In genomic region chr1:154405762-154406571, GRCh38 we compare ENCODE assay signal across 8 cellular contexts. TPM values are rescaled to one million over a fixed set of nuclear protein-coding genes. Genes with fewer than 3 reads are reported as not detected.
DNase-seq lines count a peak whose midpoint lies in the region; ATAC-seq and TF ChIP-seq lines count a peak whose summit lies in the region.

No MANE protein-coding gene starts in this region.

- DNase-seq in NCI-H226: peak; percentile 45
- peak; percentile 81 for DNase-seq in activated CD8-positive, alpha-beta memory T cell treated with anti-CD3 and anti-CD28 coated beads, Interleukin-2, amount 50 U/mL, for 48 hours
- DNase-seq in esophagus squamous epithelium (lab: John Stamatoyannopoulos, UW): no peak
- peak; percentile 25 for DNase-seq in naive B cell

- H3K9me3 ChIP-seq in BLaER1 treated with 17β-estradiol and CSF1 and Interleukin-3, amounts not matched to agents 10 nM and 100 nM (replicated peaks in 1 of 11): no peaks in the 10 kb centered on the region
- H3K9me3 ChIP-seq in esophagus squamous epithelium: no peaks in the 10 kb centered on the region
- no peaks in the 10 kb centered on the region for H3K9me3 ChIP-seq in subcutaneous abdominal adipose tissue (ENCODE audit: control insufficient read depth in 5 of 5, low read length in 5 of 5)

- peak overlapping the region; percentile 85 to 99 (median 98) for H3K27ac ChIP-seq in BLaER1 treated with 17β-estradiol and CSF1 and Interleukin-3, amounts not matched to agents 10 nM and 100 nM
- H3K27ac ChIP-seq in esophagus squamous epithelium (peak overlapping the region; percentile 90 to 98 (median 94)), subcutaneous abdominal adipose tissue (ENCODE audit: low read depth, low read length) (peak overlapping the region; percentile 97)

- H3K4me2 ChIP-seq in BLaER1 treated with 17β-estradiol and CSF1 and Interleukin-3, amounts not matched to agents 10 nM and 100 nM: peak overlapping the region; percentile 92 to 99 (median 98)

- peaks cover 0 to 9% (median 0%) of the 10 kb centered on the region in 11 experiments; a peak in 2 of 22 replicates for H3K27me3 ChIP-seq in BLaER1 treated with 17β-estradiol and CSF1 and Interleukin-3, amounts not matched to agents 10 nM and 100 nM
- H3K27me3 ChIP-seq in esophagus squamous epithelium (no peaks in the 10 kb centered on the region), subcutaneous abdominal adipose tissue (ENCODE audit: control insufficient read depth in 5 of 5, insufficient read depth in 4 of 5, low read length in 5 of 5) (no peaks in the 10 kb centered on the region)

- peak overlapping the region; percentile 92 to 99 (median 97) for H3K9ac ChIP-seq in BLaER1 treated with 17β-estradiol and CSF1 and Interleukin-3, amounts not matched to agents 10 nM and 100 nM
- peak overlapping the region; percentile 95 to 99 (median 97) for H3K9ac ChIP-seq in subcutaneous abdominal adipose tissue (ENCODE audit: low read length in 5 of 5)

- peaks cover 0 to 13% (median 3%) of the 10 kb centered on the region in 3 donors for H3K27me3 Mint-ChIP-seq in naive B cell

- WGBS in esophagus squamous epithelium, 2 donors: 1 to 2% methylated on average over 8 to 16 of the region's 39 CpGs

- peaks cover 72 to 93% (median 75%) of the 10 kb centered on the region in 10 experiments for H3K4me1 ChIP-seq in BLaER1 treated with 17β-estradiol and CSF1 and Interleukin-3, amounts not matched to agents 10 nM and 100 nM
- H3K4me1 ChIP-seq in esophagus squamous epithelium (peaks cover 24 to 72% (median 41%) of the 10 kb centered on the region in 3 donors), subcutaneous abdominal adipose tissue (ENCODE audit: control insufficient read depth in 5 of 5, insufficient read depth in 5 of 5, low read length in 5 of 5) (peaks cover 13 to 63% (median 49%) of the 10 kb centered on the region in 5 donors)

- no peaks in the 10 kb centered on the region for H3K9me3 Mint-ChIP-seq in naive B cell

- peaks cover 0 to 40% (median 36%) of the 10 kb centered on the region in 11 experiments; a peak in 20 of 22 replicates for H4K20me1 ChIP-seq in BLaER1 treated with 17β-estradiol and CSF1 and Interleukin-3, amounts not matched to agents 10 nM and 100 nM

- intact Hi-C loops in esophagus squamous epithelium (cut with DNase I): loop anchor here (10.0 kb wide), 1 partner anchor 69 kb away; no protein-coding TSS in a partner anchor

- H3K4me3 ChIP-seq in BLaER1 treated with 17β-estradiol and CSF1 and Interleukin-3, amounts not matched to agents 10 nM and 100 nM: peak overlapping the region; percentile 63 to 97 (median 90)
- peak overlapping the region; percentile 63 to 86 (median 66) for H3K4me3 ChIP-seq in esophagus squamous epithelium
- H3K4me3 ChIP-seq in subcutaneous abdominal adipose tissue (ENCODE audit: low read depth in 1 of 5, low read length in 5 of 5): peak overlapping the region; percentile 76 to 96 (median 92)

- ATAC-seq in GM19395 (IDR thresholded peaks at IDR 0.05; ENCODE audit: unreplicated experiment): peak; percentile 4
- ATAC-seq in naive B cell (ENCODE audit: low read depth in 2 of 2): peak; percentile 6 to 11
- no peak for ATAC-seq in HG03045 (IDR thresholded peaks at IDR 0.05; ENCODE audit: unreplicated experiment)

- peaks cover 0 to 44% (median 25%) of the 10 kb centered on the region in 11 experiments; a peak in 15 of 22 replicates for H3K36me3 ChIP-seq in BLaER1 treated with 17β-estradiol and CSF1 and Interleukin-3, amounts not matched to agents 10 nM and 100 nM
- H3K36me3 ChIP-seq in esophagus squamous epithelium (no peaks in the 10 kb centered on the region), subcutaneous abdominal adipose tissue (ENCODE audit: control insufficient read depth in 5 of 5, insufficient read depth in 5 of 5, low read length in 5 of 5) (peaks cover 0 to 5% (median 0%) of the 10 kb centered on the region in 5 donors)

- H3K4me1 Mint-ChIP-seq in naive B cell: peaks cover 38 to 60% (median 57%) of the 10 kb centered on the region in 3 donors

- H3K27ac Mint-ChIP-seq in naive B cell: peak overlapping the region in 3 of 6 donors; percentile 67 to 92 (median 72)

- H3K4me3 Mint-ChIP-seq in naive B cell: peak overlapping the region; percentile 80 to 93 (median 89)

- TF ChIP-seq CTCF in esophagus squamous epithelium (IDR thresholded peaks at IDR 0.05): peak in 4 of 6 experiments; percentile 13 to 32 (median 22)

- no peak for TF ChIP-seq POLR2A in esophagus squamous epithelium (IDR thresholded peaks at IDR 0.05)

- H3K36me3 Mint-ChIP-seq in naive B cell: no peaks in the 10 kb centered on the region

RNA-seq across cellular contexts. Expression of gene IL6R, which starts 0.8 kb away (rescaled TPM):
- 10 to 100 TPM in 1 of 4 donors, 1 to 10 TPM in 3; 6.4 to 47.7 (median 8.1) TPM for total RNA-seq in esophagus squamous epithelium
- 1 to 10 TPM in 2 of 6 donors, under 1 TPM in 4; 0.28 to 1.3 (median 0.75) TPM for polyA plus RNA-seq in naive B cell (ENCODE audit: low read depth in 6 of 6)
